Comparison of ENCODE assay signal across 10 cellular contexts in the genomic region with DNA sequence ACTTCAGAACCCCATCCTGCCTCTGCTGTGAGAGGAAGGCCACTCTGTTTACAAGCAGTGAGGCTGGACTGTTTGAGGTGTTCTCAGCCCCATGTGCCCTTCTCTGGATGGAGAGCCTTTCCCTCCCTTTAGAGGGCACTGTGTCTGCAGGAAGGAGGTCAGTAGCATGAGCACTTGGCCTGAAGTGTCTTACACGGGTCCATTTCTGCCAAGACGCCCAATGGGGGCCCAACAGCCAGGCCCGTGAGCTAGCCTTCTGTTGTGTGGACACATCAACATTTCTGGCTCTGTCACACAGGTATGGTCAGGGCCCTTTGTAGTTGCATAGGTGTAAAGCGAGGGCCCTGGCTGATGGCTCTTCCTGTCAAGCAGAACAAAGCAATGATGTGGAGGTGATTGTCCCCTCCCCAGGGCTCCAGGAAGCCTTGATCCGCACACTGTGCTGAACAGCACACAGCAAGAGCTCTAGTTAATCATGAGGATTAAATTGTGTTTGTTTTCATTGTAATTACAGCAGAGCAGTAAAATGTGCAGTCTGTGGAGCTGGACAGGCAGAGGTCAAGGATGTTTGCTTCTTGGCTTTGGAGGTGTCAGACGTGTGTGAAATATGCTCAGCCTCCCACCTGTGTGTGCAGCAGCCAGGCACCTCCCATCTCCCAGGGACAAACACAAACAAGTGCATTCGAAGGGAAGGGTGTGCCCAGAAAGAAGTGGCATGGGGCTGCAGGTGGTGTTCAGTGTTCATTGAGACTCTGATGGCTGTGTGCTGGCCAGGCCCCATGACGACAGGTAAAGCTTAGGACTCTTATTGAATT.
A peak's percentile ranks its signal among the peaks of the same experiment; 100 is the strongest.
DNase-seq lines count a peak whose midpoint lies in the region; ATAC-seq and TF ChIP-seq lines count a peak whose summit lies in the region.
"Had no signal": no experiment of that assay in that cellular context is flagged by ENCODE, and none has a peak within 500 bp of the region (broad histone marks: within the 10 kb centered on the region; RNA-seq: fewer than 3 reads in every experiment).

No MANE protein-coding gene starts in this region.

- H3K36me3 Mint-ChIP-seq in T-helper 17 cell (ENCODE audit: low read depth): peaks cover 3% of the 10 kb centered on the region
- H3K36me3 Mint-ChIP-seq in activated T-helper 1 cell treated with anti-CD3 and anti-CD28 coated beads, Interleukin-12 subunit alpha, Interleukin-12 subunit beta, Interleukin-2, Interleukin-4 antibody, amounts not matched to agents 30 ng/mL and 10 ng/mL and 1 ng/mL, durations not matched to agents 14 hours and 24 hours and 36 hours (ENCODE audit: low read depth): no peaks in the 10 kb centered on the region
- H3K36me3 Mint-ChIP-seq: naive B cell had no signal

- no peak overlapping the region for H3K4me3 Mint-ChIP-seq in T-helper 17 cell
- H3K4me3 Mint-ChIP-seq in activated T-helper 1 cell treated with anti-CD3 and anti-CD28 coated beads, Interleukin-12 subunit alpha, Interleukin-12 subunit beta, Interleukin-2, Interleukin-4 antibody, amounts not matched to agents 30 ng/mL and 10 ng/mL and 1 ng/mL, durations not matched to agents 14 hours and 24 hours and 36 hours: no peak overlapping the region
- H3K4me3 Mint-ChIP-seq: naive B cell had no signal

- H3K27me3 Mint-ChIP-seq in T-helper 17 cell: peaks cover 35% of the 10 kb centered on the region
- H3K27me3 Mint-ChIP-seq in activated T-helper 1 cell treated with anti-CD3 and anti-CD28 coated beads, Interleukin-12 subunit alpha, Interleukin-12 subunit beta, Interleukin-2, Interleukin-4 antibody, amounts not matched to agents 30 ng/mL and 10 ng/mL and 1 ng/mL, durations not matched to agents 14 hours and 24 hours and 36 hours (ENCODE audit: insufficient read depth): peaks cover 12% of the 10 kb centered on the region

- no peak overlapping the region for H3K27ac Mint-ChIP-seq in T-helper 17 cell
- no peak overlapping the region for H3K27ac Mint-ChIP-seq in activated T-helper 1 cell treated with anti-CD3 and anti-CD28 coated beads, Interleukin-12 subunit alpha, Interleukin-12 subunit beta, Interleukin-2, Interleukin-4 antibody, amounts not matched to agents 30 ng/mL and 10 ng/mL and 1 ng/mL, durations not matched to agents 14 hours and 24 hours and 36 hours

- DNase-seq in CD1c-positive myeloid dendritic cell (ENCODE audit: extremely low spot score): peak; percentile 26
- peak; percentile 42 for DNase-seq in HEK293T (ENCODE audit: extremely low spot score)
- DNase-seq in SHP77 (lab: John Stamatoyannopoulos, UW): peak; percentile 57 to 80
- DNase-seq in left colon: peak; percentile 23 to 46
- DNase-seq in T-helper 17 cell: no peak
- no peak for DNase-seq in LoVo (ENCODE audit: low spot score)
- no peak for DNase-seq in activated T-helper 1 cell treated with anti-CD3 and anti-CD28 coated beads, Interleukin-12 subunit alpha, Interleukin-12 subunit beta, Interleukin-2, Interleukin-4 antibody, amounts not matched to agents 30 ng/mL and 10 ng/mL and 1 ng/mL, durations not matched to agents 14 hours and 24 hours and 36 hours (ENCODE audit: low spot score)
- DNase-seq: activated CD8-positive, alpha-beta memory T cell treated with anti-CD3 and anti-CD28 coated beads, Interleukin-2, amount 50 U/mL, for 4 hours; naive B cell had no signal

- no peaks in the 10 kb centered on the region for H3K9me3 Mint-ChIP-seq in activated T-helper 1 cell treated with anti-CD3 and anti-CD28 coated beads, Interleukin-12 subunit alpha, Interleukin-12 subunit beta, Interleukin-2, Interleukin-4 antibody, amounts not matched to agents 30 ng/mL and 10 ng/mL and 1 ng/mL, durations not matched to agents 14 hours and 24 hours and 36 hours
- H3K9me3 Mint-ChIP-seq: naive B cell had no signal

- CTCF ChIA-PET in HEK293T (lab: Yijun Ruan, JAX): interaction anchor here (0.7 to 1.5 kb wide), 4 partner anchors 15 to 249 kb away, joined by 3 to 4 read pairs (median 4); no protein-coding TSS in a partner anchor

- intact Hi-C loops in left colon (cut with DNase I, micrococcal nuclease): no loop called here
- intact Hi-C loops in activated T-helper 1 cell treated with anti-CD3 and anti-CD28 coated beads, Interleukin-12 subunit alpha, Interleukin-12 subunit beta, Interleukin-2, Interleukin-4 antibody, amounts not matched to agents 30 ng/mL and 10 ng/mL and 1 ng/mL, durations not matched to agents 14 hours and 24 hours and 36 hours (cut with micrococcal nuclease): no loop called here

- H3K4me1 Mint-ChIP-seq in T-helper 17 cell: peaks cover 9% of the 10 kb centered on the region
- H3K4me1 Mint-ChIP-seq in activated T-helper 1 cell treated with anti-CD3 and anti-CD28 coated beads, Interleukin-12 subunit alpha, Interleukin-12 subunit beta, Interleukin-2, Interleukin-4 antibody, amounts not matched to agents 30 ng/mL and 10 ng/mL and 1 ng/mL, durations not matched to agents 14 hours and 24 hours and 36 hours (ENCODE audit: low read depth): no peaks in the 10 kb centered on the region

- ATAC-seq in left colon (peak; percentile 87), GM19023 (IDR thresholded peaks at IDR 0.05; ENCODE audit: unreplicated experiment) (no peak), T-helper 17 cell (no peak)

- no peaks in the 10 kb centered on the region for H3K9me3 ChIP-seq in T-helper 17 cell (ENCODE audit: control insufficient read depth, low read length, poor library complexity, severe bottlenecking)

- POLR2A ChIA-PET in HEK293T (lab: Yijun Ruan, JAX): no interaction called here

TF ChIP-seq in HEK293T, 16 proteins besides CTCF, POLR2A, EP300 and RAD21:
- no peak for TF ChIP-seq LEF1 (IDR thresholded peaks at IDR 0.05; ENCODE audit: borderline replicate concordance)
- TF ChIP-seq, protein P1, sequence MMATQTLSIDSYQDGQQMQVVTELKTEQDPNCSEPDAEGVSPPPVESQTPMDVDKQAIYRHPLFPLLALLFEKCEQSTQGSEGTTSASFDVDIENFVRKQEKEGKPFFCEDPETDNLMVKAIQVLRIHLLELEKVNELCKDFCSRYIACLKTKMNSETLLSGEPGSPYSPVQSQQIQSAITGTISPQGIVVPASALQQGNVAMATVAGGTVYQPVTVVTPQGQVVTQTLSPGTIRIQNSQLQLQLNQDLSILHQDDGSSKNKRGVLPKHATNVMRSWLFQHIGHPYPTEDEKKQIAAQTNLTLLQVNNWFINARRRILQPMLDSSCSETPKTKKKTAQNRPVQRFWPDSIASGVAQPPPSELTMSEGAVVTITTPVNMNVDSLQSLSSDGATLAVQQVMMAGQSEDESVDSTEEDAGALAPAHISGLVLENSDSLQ (IDR thresholded peaks at IDR 0.05): peak; percentile 79
- peak; percentile 56; the same call in 1 of the 2 replicates for TF ChIP-seq CTBP1 (IDR thresholded peaks at IDR 0.05; ENCODE audit: borderline replicate concordance)

Comparison
In these comparisons a context has a peak if more than half of its experiments do, and no peak if none do; other contexts are left out.
1. DNase-seq: peak in CD1c-positive myeloid dendritic cell (single experiment), HEK293T (single experiment), SHP77 (2 of 2) and left colon (2 of 2); none in T-helper 17 cell (0 of 3), LoVo (single experiment) and activated T-helper 1 cell treated with anti-CD3 and anti-CD28 coated beads, Interleukin-12 subunit alpha, Interleukin-12 subunit beta, Interleukin-2, Interleukin-4 antibody, amounts not matched to agents 30 ng/mL and 10 ng/mL and 1 ng/mL, durations not matched to agents 14 hours and 24 hours and 36 hours (single experiment).